In genomic region chrX:11509786-11510185, GRCh38 we compare ENCODE assay signal across 27 cellular contexts.
A peak's percentile ranks its signal among the peaks of the same experiment; 100 is the strongest.
DNase-seq lines count a peak whose midpoint lies in the region; ATAC-seq and TF ChIP-seq lines count a peak whose summit lies in the region.
"Had no signal": no experiment of that assay in that cellular context is flagged by ENCODE, and none has a peak within 500 bp of the region (broad histone marks: within the 10 kb centered on the region; RNA-seq: fewer than 3 reads in every experiment).

No MANE protein-coding gene starts in this region.

- H3K36me3 ChIP-seq in Caco-2 (ENCODE audit: control insufficient read depth, insufficient read depth, low read length): no peaks in the 10 kb centered on the region
- no peaks in the 10 kb centered on the region for H3K36me3 ChIP-seq in adipocyte (ENCODE audit: control insufficient read depth, insufficient read depth, low read length, severe bottlenecking)
- H3K36me3 ChIP-seq in OCI-LY7 (ENCODE audit: insufficient read depth, low read length): no peaks in the 10 kb centered on the region
- no peaks in the 10 kb centered on the region for H3K36me3 ChIP-seq in tibial artery
- H3K36me3 ChIP-seq: BE2C, colonic mucosa, esophagus squamous epithelium, neural progenitor cell, stomach had no signal

- ATAC-seq in omental fat pad (ENCODE audit: low FRiP score) (peak; percentile 33), GM18517 (IDR thresholded peaks at IDR 0.05; ENCODE audit: unreplicated experiment) (no peak)
- ATAC-seq in activated naive CD8-positive, alpha-beta T cell treated with anti-CD3 and anti-CD28 coated beads, Interleukin-2, amount 50 U/mL, for 24 hours: no peak
- ATAC-seq: HepG2, left cardiac atrium, psoas muscle had no signal

- CTCF ChIA-PET in Caco-2 (lab: Charles Lee): interaction anchor here (1.3 kb wide), 1 partner anchor 48 kb away, joined by 3 read pairs; no protein-coding TSS in a partner anchor
- CTCF ChIA-PET in OCI-LY7 (lab: Charles Lee; ENCODE audit: unreplicated experiment): no interaction called here

- peaks cover 8% of the 10 kb centered on the region for H3K4me1 Mint-ChIP-seq in Caco-2 (ENCODE audit: low read depth, unreplicated experiment)
- no peaks in the 10 kb centered on the region for H3K4me1 Mint-ChIP-seq in activated naive CD8-positive, alpha-beta T cell treated with anti-CD3 and anti-CD28 coated beads, Interleukin-2, amount 50 U/mL, for 24 hours
- H3K4me1 Mint-ChIP-seq: activated CD4-positive, alpha-beta memory T cell treated with anti-CD3 and anti-CD28 coated beads, Interleukin-2, amount 10 ng/mL, durations not matched to agents 7 days and 5 days; activated naive CD8-positive, alpha-beta T cell treated with anti-CD3 and anti-CD28 coated beads for 36 hours; brain; neural progenitor cell had no signal

- H3K27ac ChIP-seq in OCI-LY7 (ENCODE audit: low read depth, low read length, poor library complexity, severe bottlenecking) (no peak overlapping the region), tibial artery (no peak overlapping the region)
- H3K27ac ChIP-seq: colonic mucosa, esophagus squamous epithelium, HL-60, neural progenitor cell, psoas muscle, stomach had no signal

- no peaks in the 10 kb centered on the region for H4K20me1 ChIP-seq in OCI-LY7 (ENCODE audit: insufficient read depth, low read length)

- peaks cover 5% of the 10 kb centered on the region for H3K9me3 Mint-ChIP-seq in Caco-2 (ENCODE audit: unreplicated experiment)
- H3K9me3 Mint-ChIP-seq in activated naive CD8-positive, alpha-beta T cell treated with anti-CD3 and anti-CD28 coated beads, Interleukin-2, amount 50 U/mL, for 24 hours: no peaks in the 10 kb centered on the region
- H3K9me3 Mint-ChIP-seq: activated CD4-positive, alpha-beta memory T cell treated with anti-CD3 and anti-CD28 coated beads, Interleukin-2, amount 10 ng/mL, durations not matched to agents 7 days and 5 days had no signal

- intact Hi-C loops in Caco-2 (cut with micrococcal nuclease; ENCODE audit: unreplicated experiment): loop anchor here (1.0 to 5.0 kb wide), 2 partner anchors 48 to 127 kb away; no protein-coding TSS in a partner anchor
- intact Hi-C loops in OCI-LY7 (cut with micrococcal nuclease; ENCODE audit: unreplicated experiment): loop anchor here (10.0 kb wide), 1 partner anchor 125 kb away; no protein-coding TSS in a partner anchor
- intact Hi-C loops in tibial artery (cut with DNase I; ENCODE audit: low total_unique reads): no loop called here

- no peak overlapping the region for H3K4me2 ChIP-seq in OCI-LY7 (ENCODE audit: low read length)
- H3K4me2 ChIP-seq: neural progenitor cell had no signal

- no peaks in the 10 kb centered on the region for H3K9me2 ChIP-seq in OCI-LY7 (ENCODE audit: insufficient read depth, low read length)

- H3K9me3 ChIP-seq in Caco-2 (no peaks in the 10 kb centered on the region), adipocyte (ENCODE audit: control insufficient read depth, low read length) (peaks cover 5% of the 10 kb centered on the region), OCI-LY7 (ENCODE audit: low read length) (no peaks in the 10 kb centered on the region), tibial artery (no peaks in the 10 kb centered on the region)
- H3K9me3 ChIP-seq: BE2C, colonic mucosa, esophagus squamous epithelium, psoas muscle, stomach had no signal

- H3K4me3 ChIP-seq in Caco-2 (ENCODE audit: low read depth, low read length) (no peak overlapping the region), adipocyte (ENCODE audit: low read length) (no peak overlapping the region), OCI-LY7 (ENCODE audit: low read depth, low read length, poor library complexity, severe bottlenecking) (no peak overlapping the region), tibial artery (no peak overlapping the region)
- H3K4me3 ChIP-seq: colonic mucosa, esophagus squamous epithelium, neural progenitor cell, psoas muscle, stomach had no signal

- DNase-seq in Caco-2 (peak; percentile 68 to 71), adipocyte (ENCODE audit: low read depth) (peak; percentile 55), fibroblast of gingiva (ENCODE audit: low read depth) (peak; percentile 43), omental fat pad (ENCODE audit: low spot score) (no peak), OCI-LY7 (ENCODE audit: low spot score) (no peak), tibial artery (no peak)
- no peak for DNase-seq in activated naive CD8-positive, alpha-beta T cell treated with anti-CD3 and anti-CD28 coated beads, Interleukin-2, amount 50 U/mL, for 24 hours
- DNase-seq: activated CD4-positive, alpha-beta memory T cell treated with anti-CD3 and anti-CD28 coated beads, Interleukin-2, amount 10 ng/mL, durations not matched to agents 7 days and 5 days; activated effector memory CD4-positive, alpha-beta T cell treated with Interleukin-2 at 50 U/mL for 16 hours; activated naive CD8-positive, alpha-beta T cell treated with anti-CD3 and anti-CD28 coated beads for 36 hours; BE2C; colonic mucosa; DND-41; esophagus squamous epithelium; glutamatergic neuron; H7; left cardiac atrium; NCI-H2029 treated with DMSO at 0.1 percent for 48 hours; NCI-H82; psoas muscle; stimulated activated CD8-positive, alpha-beta memory T cell treated with anti-CD3 and anti-CD28 coated beads, Interleukin-4, amount 100 ng/mL, for 48 hours; stomach had no signal

- H2AFZ ChIP-seq in OCI-LY7 (ENCODE audit: low read length): no peak overlapping the region
- H2AFZ ChIP-seq: neural progenitor cell had no signal

- H3K36me3 Mint-ChIP-seq in Caco-2 (ENCODE audit: insufficient read depth, unreplicated experiment): no peaks in the 10 kb centered on the region
- H3K36me3 Mint-ChIP-seq in activated naive CD8-positive, alpha-beta T cell treated with anti-CD3 and anti-CD28 coated beads, Interleukin-2, amount 50 U/mL, for 24 hours (ENCODE audit: low read depth): no peaks in the 10 kb centered on the region
- H3K36me3 Mint-ChIP-seq: brain, neural progenitor cell had no signal

- BruUV-seq in Caco-2 (replicated peaks; lab: Mats Ljungman, UMichigan): no TSS peak
- BruUV-seq in OCI-LY7 (replicated peaks; lab: Mats Ljungman, UMichigan): no TSS peak

- peak overlapping the region; percentile 65 for H3K27ac Mint-ChIP-seq in Caco-2 (ENCODE audit: unreplicated experiment)
- H3K27ac Mint-ChIP-seq in activated naive CD8-positive, alpha-beta T cell treated with anti-CD3 and anti-CD28 coated beads, Interleukin-2, amount 50 U/mL, for 24 hours: no peak overlapping the region
- H3K27ac Mint-ChIP-seq: activated CD4-positive, alpha-beta memory T cell treated with anti-CD3 and anti-CD28 coated beads, Interleukin-2, amount 10 ng/mL, durations not matched to agents 7 days and 5 days; activated naive CD8-positive, alpha-beta T cell treated with anti-CD3 and anti-CD28 coated beads for 36 hours; brain; neural progenitor cell had no signal

- no peak overlapping the region for H3K9ac ChIP-seq in adipocyte (ENCODE audit: low read length)
- H3K9ac ChIP-seq: neural progenitor cell had no signal

- H3K4me1 ChIP-seq in Caco-2 (peaks cover 23% of the 10 kb centered on the region), adipocyte (ENCODE audit: control insufficient read depth, insufficient read depth, low read length) (peaks cover 9% of the 10 kb centered on the region), OCI-LY7 (ENCODE audit: insufficient read depth, low read length, poor library complexity, severe bottlenecking) (no peaks in the 10 kb centered on the region), tibial artery (no peaks in the 10 kb centered on the region)
- H3K4me1 ChIP-seq: BE2C, colonic mucosa, esophagus squamous epithelium, neural progenitor cell, psoas muscle, stomach had no signal

- no peaks in the 10 kb centered on the region for H3K79me2 ChIP-seq in OCI-LY7 (ENCODE audit: insufficient read depth, low read depth, low read length)

- TF ChIP-seq CTCF in Caco-2 (IDR thresholded peaks at IDR 0.05; ENCODE audit: insufficient read depth in 1 of 2, low read depth in 1 of 2, low read length in 1 of 2, severe bottlenecking in 1 of 2, unreplicated experiment in 1 of 2) (no peak), omental fat pad (IDR thresholded peaks at IDR 0.05) (no peak), OCI-LY7 (conservative IDR thresholded peaks at IDR 0.05; ENCODE audit: low read length) (no peak), tibial artery (IDR thresholded peaks at IDR 0.05) (no peak)

- H3K27me3 Mint-ChIP-seq in Caco-2 (ENCODE audit: insufficient read depth, unreplicated experiment): no peaks in the 10 kb centered on the region
- H3K27me3 Mint-ChIP-seq in activated naive CD8-positive, alpha-beta T cell treated with anti-CD3 and anti-CD28 coated beads, Interleukin-2, amount 50 U/mL, for 24 hours: no peaks in the 10 kb centered on the region
- H3K27me3 Mint-ChIP-seq: activated CD4-positive, alpha-beta memory T cell treated with anti-CD3 and anti-CD28 coated beads, Interleukin-2, amount 10 ng/mL, durations not matched to agents 7 days and 5 days; activated naive CD8-positive, alpha-beta T cell treated with anti-CD3 and anti-CD28 coated beads for 36 hours; brain had no signal

- H3K27me3 ChIP-seq in Caco-2 (replicated peaks; ENCODE audit: control insufficient read depth, insufficient read depth, low read length) (no peaks in the 10 kb centered on the region), adipocyte (replicated peaks; ENCODE audit: control insufficient read depth, insufficient read depth, low read length) (no peaks in the 10 kb centered on the region), tibial artery (no peaks in the 10 kb centered on the region)
- H3K27me3 ChIP-seq: BE2C, colonic mucosa, esophagus squamous epithelium, neural progenitor cell, stomach had no signal

- no peak overlapping the region for H3K4me3 Mint-ChIP-seq in Caco-2 (ENCODE audit: unreplicated experiment)
- H3K4me3 Mint-ChIP-seq in activated naive CD8-positive, alpha-beta T cell treated with anti-CD3 and anti-CD28 coated beads, Interleukin-2, amount 50 U/mL, for 24 hours: no peak overlapping the region
- H3K4me3 Mint-ChIP-seq: activated CD4-positive, alpha-beta memory T cell treated with anti-CD3 and anti-CD28 coated beads, Interleukin-2, amount 10 ng/mL, durations not matched to agents 7 days and 5 days; activated naive CD8-positive, alpha-beta T cell treated with anti-CD3 and anti-CD28 coated beads for 36 hours; brain; neural progenitor cell had no signal

- POLR2A ChIA-PET in Caco-2 (lab: Charles Lee) (no interaction called here), OCI-LY7 (lab: Charles Lee) (no interaction called here)

Comparison
In these comparisons a context has a peak if more than half of its experiments do, and no peak if none do; other contexts are left out.
1. DNase-seq: peak in Caco-2 (2 of 2), adipocyte (single experiment) and fibroblast of gingiva (single experiment); none in omental fat pad (single experiment), OCI-LY7 (single experiment), activated naive CD8-positive, alpha-beta T cell treated with anti-CD3 and anti-CD28 coated beads, Interleukin-2, amount 50 U/mL, for 24 hours (single experiment) and tibial artery (0 of 2).